11 cellular contexts compared by ENCODE assay signal in genomic region chr14:53962954-53963490, GRCh38. TPM values are rescaled to one million over a fixed set of nuclear protein-coding genes. Genes with fewer than 3 reads are reported as not detected.
DNase-seq lines count a peak whose midpoint lies in the region; TF ChIP-seq lines count a peak whose summit lies in the region.
"Had no signal": no experiment of that assay in that cellular context is flagged by ENCODE, and none has a peak within 500 bp of the region (broad histone marks: within the 10 kb centered on the region; RNA-seq: fewer than 3 reads in every experiment).

No MANE protein-coding gene starts in this region.

- TF ChIP-seq POLR2A in testis (IDR thresholded peaks at IDR 0.05), result no peak

- H3K4me1 Mint-ChIP-seq in brain (peaks cover 15% of the 10 kb centered on the region), progenitor cell of endocrine pancreas (ENCODE audit: low read depth) (peaks cover 18% of the 10 kb centered on the region)

- no peaks in the 10 kb centered on the region for H3K36me3 ChIP-seq in BLaER1
- no peaks in the 10 kb centered on the region for H3K36me3 ChIP-seq in iPS-18a (ENCODE audit: control insufficient read depth, low read depth, low read length)
- no peaks in the 10 kb centered on the region for H3K36me3 ChIP-seq in testis (ENCODE audit: low read depth, missing control alignments)
- H3K36me3 ChIP-seq: BE2C had no signal

- WGBS in testis, 2 donors, result 12 to 17% methylated on average over 16 of the region's 16 CpGs

- H3K4me3 Mint-ChIP-seq in brain (peak overlapping the region; percentile 72 to 82 (median 74)), progenitor cell of endocrine pancreas (ENCODE audit: low read depth) (peak overlapping the region; percentile 71)

- no peak overlapping the region for H3K9ac ChIP-seq in BLaER1
- H3K9ac ChIP-seq in iPS-18a (ENCODE audit: low read length), result no peak overlapping the region

- TF ChIP-seq CTCF in brain (conservative IDR thresholded peaks at IDR 0.05) (no peak), progenitor cell of endocrine pancreas (IDR thresholded peaks at IDR 0.05; ENCODE audit: unreplicated experiment) (no peak), testis (IDR thresholded peaks at IDR 0.05) (no peak)

- intact Hi-C loops in testis (cut with DNase I; ENCODE audit: low total_unique reads), result no loop called here

- DNase-seq in progenitor cell of endocrine pancreas (ENCODE audit: low spot score, unreplicated experiment), result no peak
- DNase-seq in NCI-H82 (lab: John Stamatoyannopoulos, UW), result no peak
- no peak for DNase-seq in testis
- DNase-seq in DMS79 treated with DMSO at 0.1 percent for 48 hours (lab: John Stamatoyannopoulos, UW), result no peak
- DNase-seq in DMS 273 treated with DMSO at 0.1 percent for 48 hours (lab: John Stamatoyannopoulos, UW), result no peak
- DNase-seq: BE2C; NCI-H1694; stimulated activated CD4-positive, alpha-beta T cell treated with anti-CD3 and anti-CD28 coated beads, Interleukin-4, amount 100 ng/mL, for 1 hour had no signal

- H4K20me1 ChIP-seq in BLaER1, result no peaks in the 10 kb centered on the region

- H3K9me3 ChIP-seq in BLaER1 (no peaks in the 10 kb centered on the region), iPS-18a (ENCODE audit: control insufficient read depth, low read depth, low read length) (no peaks in the 10 kb centered on the region), testis (no peaks in the 10 kb centered on the region)
- H3K9me3 ChIP-seq: BE2C had no signal

- H3K27ac ChIP-seq in BLaER1 (no peak overlapping the region), iPS-18a (ENCODE audit: low read length) (no peak overlapping the region), testis (no peak overlapping the region)

- H3K27me3 Mint-ChIP-seq in brain (peaks cover 96% of the 10 kb centered on the region), progenitor cell of endocrine pancreas (peaks cover 71% of the 10 kb centered on the region)

- H3K36me3 Mint-ChIP-seq in brain (no peaks in the 10 kb centered on the region), progenitor cell of endocrine pancreas (ENCODE audit: insufficient read depth) (no peaks in the 10 kb centered on the region)

- H3K4me1 ChIP-seq in BLaER1, result peaks cover 20% of the 10 kb centered on the region
- H3K4me1 ChIP-seq in iPS-18a (ENCODE audit: control insufficient read depth, low read depth, low read length), result peaks cover 14% of the 10 kb centered on the region
- H3K4me1 ChIP-seq in testis, result no peaks in the 10 kb centered on the region
- H3K4me1 ChIP-seq: BE2C had no signal

- H3K4me3 ChIP-seq in BLaER1 (no peak overlapping the region), iPS-18a (ENCODE audit: low read length) (peak overlapping the region; percentile 47), testis (peak overlapping the region in 1 of 2 donors; percentile 27)

- H3K9me3 Mint-ChIP-seq in brain (peaks cover 0 to 5% (median 0%) of the 10 kb centered on the region in 5 experiments), progenitor cell of endocrine pancreas (ENCODE audit: low read depth) (no peaks in the 10 kb centered on the region)

- no peaks in the 10 kb centered on the region for H3K27me3 ChIP-seq in BLaER1
- peaks cover 67% of the 10 kb centered on the region for H3K27me3 ChIP-seq in iPS-18a (ENCODE audit: control insufficient read depth, insufficient read depth, low read length)
- H3K27me3 ChIP-seq in testis, result no peaks in the 10 kb centered on the region

- H3K27ac Mint-ChIP-seq in brain (no peak overlapping the region), progenitor cell of endocrine pancreas (no peak overlapping the region)

- peak overlapping the region; percentile 63 for H3K4me2 ChIP-seq in BLaER1

RNA-seq across cellular contexts. Expression of gene BMP4, which starts 6.4 kb away (rescaled TPM):
- polyA plus RNA-seq in brain (ENCODE audit: insufficient read depth, low read depth, low replicate concordance), result 3.3 TPM
- total RNA-seq in progenitor cell of endocrine pancreas, result 2.7 and 7.5 TPM in 2 replicates
- 1 to 10 TPM; 2.0 to 3.5 TPM for total RNA-seq in testis
- polyA plus RNA-seq in testis (ENCODE audit: insufficient read depth, low read depth, low replicate concordance), result 8.4 TPM
